1 cellular context compared by ENCODE assay signal in the genomic region with DNA sequence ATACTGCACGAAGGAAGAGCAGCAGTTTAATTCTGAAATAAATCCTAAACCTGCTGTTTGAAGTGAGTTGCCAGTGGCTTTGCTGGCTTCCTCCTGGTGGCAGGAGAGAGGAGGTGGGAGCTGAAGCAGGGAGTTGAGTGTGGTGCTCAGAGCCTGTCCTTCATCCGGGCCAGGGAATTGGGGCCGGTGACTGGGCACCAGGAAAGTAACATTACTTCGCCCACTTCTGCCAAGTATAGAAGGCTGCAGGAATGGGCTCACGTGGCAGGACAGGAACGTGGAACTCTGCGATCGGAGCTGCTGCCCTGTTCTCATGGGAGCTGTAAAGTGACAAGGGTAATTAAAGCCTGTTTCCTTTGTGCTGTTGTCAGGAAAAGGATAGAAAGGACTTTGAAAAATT.
TF ChIP-seq lines count a peak whose summit lies in the region.

No MANE protein-coding gene starts in this region.

TF ChIP-seq in endothelial cell of umbilical vein, 7 proteins besides CTCF, POLR2A, EP300 and RAD21:
- TF ChIP-seq, protein P1, sequence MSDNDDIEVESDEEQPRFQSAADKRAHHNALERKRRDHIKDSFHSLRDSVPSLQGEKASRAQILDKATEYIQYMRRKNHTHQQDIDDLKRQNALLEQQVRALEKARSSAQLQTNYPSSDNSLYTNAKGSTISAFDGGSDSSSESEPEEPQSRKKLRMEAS (IDR thresholded peaks at IDR 0.05; ENCODE audit: insufficient read depth, insufficient read length), result no peak
- no peak for TF ChIP-seq JUN (IDR thresholded peaks at IDR 0.05; ENCODE audit: borderline replicate concordance, insufficient read depth, insufficient read length, low read depth)
TF ChIP-seq in endothelial cell of umbilical vein: peak in this region for 0.
